7 cellular contexts compared by ENCODE assay signal in the genomic region with DNA sequence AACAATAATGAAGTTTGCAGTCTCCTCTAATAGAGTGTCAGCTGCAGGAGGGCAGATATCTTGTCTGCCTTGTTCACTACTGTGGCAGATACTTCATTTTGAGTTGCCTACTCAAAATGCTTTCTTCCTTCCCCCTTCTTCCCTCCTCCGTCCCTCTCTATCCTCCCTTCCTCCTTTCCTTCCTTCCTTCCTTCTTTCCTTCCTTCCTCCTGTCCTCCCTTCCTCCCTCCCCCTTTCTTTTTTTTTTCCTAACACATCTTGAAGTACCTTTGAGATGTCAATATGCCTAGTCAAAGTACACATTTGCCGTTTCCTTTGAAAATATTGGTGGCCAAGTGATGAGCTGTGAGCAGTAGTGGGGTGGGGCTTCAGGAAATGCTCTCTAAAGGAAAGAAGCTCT.
"Had no signal": no experiment of that assay in that cellular context is flagged by ENCODE, and none has a peak within 500 bp of the region (broad histone marks: within the 10 kb centered on the region; RNA-seq: fewer than 3 reads in every experiment).

No MANE protein-coding gene starts in this region.

- DNase-seq: GOT3, H9, HCEC 1CT, HFFc6, KG1 had no signal

- H3K27ac ChIP-seq: HL-60 had no signal

- FAIRE-seq: H54 had no signal
